In genomic region chr3:156749244-156749643, GRCh38 we compare ENCODE assay signal across 1 cellular context.
A peak's percentile ranks its signal among the peaks of the same experiment; 100 is the strongest.
TF ChIP-seq lines count a peak whose summit lies in the region.

No MANE protein-coding gene starts in this region.

TF ChIP-seq in HepG2, 621 proteins besides CTCF, POLR2A, EP300 and RAD21 (continued from another document):
- TF ChIP-seq REPIN1 (CRISPR knock-in tag; IDR thresholded peaks at IDR 0.05; ENCODE audit: borderline replicate concordance, low read depth) (0 out of 2 replicates have a peak, but pooled peaks have one; percentile 38), GABPA (IDR thresholded peaks at IDR 0.05; ENCODE audit: low read depth, low read length) (no peak), GABPA (CRISPR knock-in tag; IDR thresholded peaks at IDR 0.05; ENCODE audit: low read depth) (no peak), TP53 (CRISPR knock-in tag; conservative IDR thresholded peaks at IDR 0.05) (no peak), MIER3 (CRISPR knock-in tag; IDR thresholded peaks at IDR 0.05; ENCODE audit: borderline replicate concordance) (no peak), ZFX (CRISPR knock-in tag; IDR thresholded peaks at IDR 0.05; ENCODE audit: low read depth) (no peak), MXI1 (IDR thresholded peaks at IDR 0.05; ENCODE audit: borderline replicate concordance, low read depth, low read length) (no peak), DNMT3B (CRISPR knock-in tag; conservative IDR thresholded peaks at IDR 0.05) (no peak), SOX6 (IDR thresholded peaks at IDR 0.05) (no peak), SOX6 (CRISPR knock-in tag; IDR thresholded peaks at IDR 0.05) (peak; percentile 54), ZNF615 (CRISPR knock-in tag; IDR thresholded peaks at IDR 0.05; ENCODE audit: borderline replicate concordance) (no peak), ZNF879 (CRISPR knock-in tag; IDR thresholded peaks at IDR 0.05) (no peak), ZNF530 (CRISPR knock-in tag; IDR thresholded peaks at IDR 0.05; ENCODE audit: low read depth) (no peak), HNRNPUL1 (IDR thresholded peaks at IDR 0.05; ENCODE audit: low read depth, low read length) (no peak), ZNF746 (CRISPR knock-in tag; IDR thresholded peaks at IDR 0.05) (no peak), MEF2D (CRISPR knock-in tag; IDR thresholded peaks at IDR 0.05) (no peak), RNF2 (conservative IDR thresholded peaks at IDR 0.05; ENCODE audit: low read depth) (no peak), NFIC (IDR thresholded peaks at IDR 0.05; ENCODE audit: low read length) (no peak), ZNF501 (CRISPR knock-in tag; IDR thresholded peaks at IDR 0.05) (0 out of 2 replicates have a peak, but pooled peaks have one; percentile 18), ZNF234 (CRISPR knock-in tag; conservative IDR thresholded peaks at IDR 0.05) (no peak), HDAC1 (CRISPR knock-in tag; IDR thresholded peaks at IDR 0.05) (0 out of 2 replicates have a peak, but pooled peaks have one; percentile 15), ZNF704 (CRISPR knock-in tag; IDR thresholded peaks at IDR 0.05; ENCODE audit: borderline replicate concordance) (no peak), KAT8 (CRISPR knock-in tag; IDR thresholded peaks at IDR 0.05) (peak; percentile 45; the same call in 1 of the 2 replicates), DZIP1 (CRISPR knock-in tag; IDR thresholded peaks at IDR 0.05) (no peak), PBX3 (CRISPR knock-in tag; IDR thresholded peaks at IDR 0.05; ENCODE audit: borderline replicate concordance) (no peak), ZNF331 (CRISPR knock-in tag; IDR thresholded peaks at IDR 0.05) (no peak), IRF2 (CRISPR knock-in tag; IDR thresholded peaks at IDR 0.05) (no peak), NFE2L2 (IDR thresholded peaks at IDR 0.05; ENCODE audit: low read length) (no peak), FOSL2 (CRISPR knock-in tag; IDR thresholded peaks at IDR 0.05) (0 out of 2 replicates have a peak, but pooled peaks have one; percentile 8), MED1 (CRISPR knock-in tag; IDR thresholded peaks at IDR 0.05) (peak; percentile 61), ZNF850 (CRISPR knock-in tag; conservative IDR thresholded peaks at IDR 0.05) (no peak), SIN3A (IDR thresholded peaks at IDR 0.05; ENCODE audit: borderline replicate concordance, low read depth, low read length) (no peak), CCAR2 (optimal IDR thresholded peaks at IDR 0.05; ENCODE audit: low read depth, low read length) (no peak), RCOR2 (CRISPR knock-in tag; IDR thresholded peaks at IDR 0.05) (no peak), KLF6 (CRISPR knock-in tag; IDR thresholded peaks at IDR 0.05) (no peak), MLLT10 (CRISPR knock-in tag; IDR thresholded peaks at IDR 0.05) (no peak), SOX13 (IDR thresholded peaks at IDR 0.05) (no peak), SOX13 (CRISPR knock-in tag; conservative IDR thresholded peaks at IDR 0.05 in 1 of 2, IDR thresholded peaks at IDR 0.05 in 1 of 2) (peak in 1 of 2 experiments; percentile 46; a peak in 1 of 4 replicates), POGZ (CRISPR knock-in tag; IDR thresholded peaks at IDR 0.05) (peak; percentile 84), ZNF3 (CRISPR knock-in tag; IDR thresholded peaks at IDR 0.05) (no peak), SOX5 (CRISPR knock-in tag; IDR thresholded peaks at IDR 0.05; ENCODE audit: borderline replicate concordance) (peak; percentile 59; the same call in 1 of the 2 replicates), ZNF713 (CRISPR knock-in tag; IDR thresholded peaks at IDR 0.05) (no peak), ZNF296 (CRISPR knock-in tag; conservative IDR thresholded peaks at IDR 0.05) (no peak), ARNTL (CRISPR knock-in tag; IDR thresholded peaks at IDR 0.05) (peak; percentile 55; the same call in 1 of the 2 replicates), ZNF629 (CRISPR knock-in tag; conservative IDR thresholded peaks at IDR 0.05) (peak; percentile 13; the same call in 1 of the 2 replicates)
- TF ChIP-seq, protein P1, sequence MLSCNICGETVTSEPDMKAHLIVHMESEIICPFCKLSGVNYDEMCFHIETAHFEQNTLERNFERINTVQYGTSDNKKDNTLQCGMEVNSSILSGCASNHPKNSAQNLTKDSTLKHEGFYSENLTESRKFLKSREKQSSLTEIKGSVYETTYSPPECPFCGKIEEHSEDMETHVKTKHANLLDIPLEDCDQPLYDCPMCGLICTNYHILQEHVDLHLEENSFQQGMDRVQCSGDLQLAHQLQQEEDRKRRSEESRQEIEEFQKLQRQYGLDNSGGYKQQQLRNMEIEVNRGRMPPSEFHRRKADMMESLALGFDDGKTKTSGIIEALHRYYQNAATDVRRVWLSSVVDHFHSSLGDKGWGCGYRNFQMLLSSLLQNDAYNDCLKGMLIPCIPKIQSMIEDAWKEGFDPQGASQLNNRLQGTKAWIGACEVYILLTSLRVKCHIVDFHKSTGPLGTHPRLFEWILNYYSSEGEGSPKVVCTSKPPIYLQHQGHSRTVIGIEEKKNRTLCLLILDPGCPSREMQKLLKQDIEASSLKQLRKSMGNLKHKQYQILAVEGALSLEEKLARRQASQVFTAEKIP (CRISPR knock-in tag; IDR thresholded peaks at IDR 0.05; ENCODE audit: borderline replicate concordance), result no peak
- TF ChIP-seq, protein P2, sequence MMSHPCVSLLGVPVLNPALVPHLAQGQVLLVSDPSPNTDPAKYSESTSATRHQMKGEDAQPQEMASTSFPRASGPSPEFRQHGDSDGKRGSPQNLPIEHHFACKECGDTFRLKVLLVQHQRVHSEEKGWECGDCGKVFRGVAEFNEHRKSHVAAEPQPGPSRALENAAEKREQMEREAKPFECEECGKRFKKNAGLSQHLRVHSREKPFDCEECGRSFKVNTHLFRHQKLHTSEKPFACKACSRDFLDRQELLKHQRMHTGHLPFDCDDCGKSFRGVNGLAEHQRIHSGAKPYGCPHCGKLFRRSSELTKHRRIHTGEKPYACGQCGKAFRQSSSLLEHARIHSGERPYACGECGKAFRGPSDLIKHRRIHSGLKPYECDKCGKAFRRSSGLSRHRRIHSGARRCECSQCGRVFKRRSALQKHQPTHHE (CRISPR knock-in tag; IDR thresholded peaks at IDR 0.05; ENCODE audit: borderline replicate concordance), result no peak
- TF ChIP-seq, protein P3, sequence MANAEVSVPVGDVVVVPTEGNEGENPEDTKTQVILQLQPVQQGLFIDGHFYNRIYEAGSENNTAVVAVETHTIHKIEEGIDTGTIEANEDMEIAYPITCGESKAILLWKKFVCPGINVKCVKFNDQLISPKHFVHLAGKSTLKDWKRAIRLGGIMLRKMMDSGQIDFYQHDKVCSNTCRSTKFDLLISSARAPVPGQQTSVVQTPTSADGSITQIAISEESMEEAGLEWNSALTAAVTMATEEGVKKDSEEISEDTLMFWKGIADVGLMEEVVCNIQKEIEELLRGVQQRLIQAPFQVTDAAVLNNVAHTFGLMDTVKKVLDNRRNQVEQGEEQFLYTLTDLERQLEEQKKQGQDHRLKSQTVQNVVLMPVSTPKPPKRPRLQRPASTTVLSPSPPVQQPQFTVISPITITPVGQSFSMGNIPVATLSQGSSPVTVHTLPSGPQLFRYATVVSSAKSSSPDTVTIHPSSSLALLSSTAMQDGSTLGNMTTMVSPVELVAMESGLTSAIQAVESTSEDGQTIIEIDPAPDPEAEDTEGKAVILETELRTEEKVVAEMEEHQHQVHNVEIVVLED (CRISPR knock-in tag; IDR thresholded peaks at IDR 0.05; ENCODE audit: borderline replicate concordance), result no peak
- TF ChIP-seq, protein P4, sequence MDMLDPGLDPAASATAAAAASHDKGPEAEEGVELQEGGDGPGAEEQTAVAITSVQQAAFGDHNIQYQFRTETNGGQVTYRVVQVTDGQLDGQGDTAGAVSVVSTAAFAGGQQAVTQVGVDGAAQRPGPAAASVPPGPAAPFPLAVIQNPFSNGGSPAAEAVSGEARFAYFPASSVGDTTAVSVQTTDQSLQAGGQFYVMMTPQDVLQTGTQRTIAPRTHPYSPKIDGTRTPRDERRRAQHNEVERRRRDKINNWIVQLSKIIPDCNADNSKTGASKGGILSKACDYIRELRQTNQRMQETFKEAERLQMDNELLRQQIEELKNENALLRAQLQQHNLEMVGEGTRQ (IDR thresholded peaks at IDR 0.05; ENCODE audit: low read depth, low read length), result peak; percentile 32; the same call in 1 of the 2 replicates
- TF ChIP-seq, protein P4 (CRISPR knock-in tag; IDR thresholded peaks at IDR 0.05; ENCODE audit: borderline replicate concordance), result peak; percentile 75; the same call in 1 of the 2 replicates
TF ChIP-seq in HepG2: peak in this region for 49.
